Comparison of ENCODE assay signal across 1 cellular context in the genomic region with DNA sequence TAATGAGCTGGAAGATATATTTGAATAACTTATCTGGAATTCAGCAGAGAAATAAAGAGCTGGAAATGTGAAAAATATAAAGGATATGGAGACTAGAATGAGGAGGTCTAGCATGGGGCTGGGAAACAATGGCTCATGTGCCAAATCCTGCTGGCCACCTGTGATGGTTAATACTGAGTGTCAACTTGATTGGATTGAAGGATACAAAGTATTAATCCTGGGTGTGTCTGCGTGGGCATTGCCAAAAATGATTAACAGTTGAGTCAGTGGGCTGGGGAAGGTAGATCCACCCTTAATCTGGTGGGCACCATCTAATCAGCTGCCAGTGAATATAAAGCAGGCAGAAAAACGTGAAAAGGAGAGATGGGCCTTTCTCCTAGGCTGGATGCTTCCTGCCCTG. TPM values are rescaled to one million over a fixed set of nuclear protein-coding genes. Genes with fewer than 3 reads are reported as not detected.
"Had no signal": no experiment of that assay in that cellular context is flagged by ENCODE, and none has a peak within 500 bp of the region (broad histone marks: within the 10 kb centered on the region; RNA-seq: fewer than 3 reads in every experiment).

No MANE protein-coding gene starts in this region.

RNA-seq across cellular contexts. Expression of gene SIM2, which starts 26.6 kb away (rescaled TPM):
- polyA plus RNA-seq: IgD-negative memory B cell had no signal
